Comparison of ENCODE assay signal across 8 cellular contexts in genomic region chr1:153626929-153627796, GRCh38. TPM values are rescaled to one million over a fixed set of nuclear protein-coding genes. Genes with fewer than 3 reads are reported as not detected.
DNase-seq lines count a peak whose midpoint lies in the region; FAIRE-seq and TF ChIP-seq lines count a peak whose summit lies in the region.

Gene S100A13, minus strand, starts transcription at chr1:153627505. Its CDS starts 1,033 bp downstream, at chr1:153626472.

- H3K9me2 ChIP-seq in GM23248 (ENCODE audit: insufficient read depth), result no peaks in the 10 kb centered on the region

- peaks cover 20% of the 10 kb centered on the region for H3F3A ChIP-seq in GM23248 (ENCODE audit: insufficient read depth)

- WGBS in GM23248 (ENCODE audit: low coverage in 1 of 2, low lambda C conversion rate in 2 of 2, missing lambda C conversion rate in 2 of 2), 2 experiments, result 0 to 2% methylated on average over 28 to 29 of the region's 29 CpGs

- intact Hi-C loops in A673 (cut with micrococcal nuclease; ENCODE audit: unreplicated experiment), result no loop called here
- intact Hi-C loops in ascending aorta (cut with DNase I), result loop anchor here (2.0 to 5.0 kb wide), 2 partner anchors 14 to 120 kb away; partner anchors contain the start of gene S100A16

- in situ Hi-C loops in GM23248 (cut with MboI), result no loop called here

- POLR2A ChIA-PET in A673 (lab: Charles Lee; ENCODE audit: low non-redundant PET), result interaction anchor here (0.6 kb wide), 1 partner anchor 188 kb away, joined by 10 read pairs; no protein-coding TSS in a partner anchor

- CTCF ChIA-PET in A673 (lab: Charles Lee), result interaction anchor here (0.9 kb wide), 1 partner anchor 94 kb away, joined by 3 read pairs; no protein-coding TSS in a partner anchor

- H3K9me3 ChIP-seq in A673 (ENCODE audit: low read depth, low read length, poor library complexity, severe bottlenecking) (no peaks in the 10 kb centered on the region), GM23248 (ENCODE audit: low read depth) (no peaks in the 10 kb centered on the region), ascending aorta (no peaks in the 10 kb centered on the region), right atrium auricular region (no peaks in the 10 kb centered on the region)

- H3K79me2 ChIP-seq in GM23248 (ENCODE audit: insufficient read depth), result peaks cover 46% of the 10 kb centered on the region

- H3K4me1 ChIP-seq in A673 (ENCODE audit: insufficient read depth, low read length, poor library complexity, severe bottlenecking), result peaks cover 23% of the 10 kb centered on the region
- H3K4me1 ChIP-seq in GM23248 (ENCODE audit: insufficient read depth), result peaks cover 27% of the 10 kb centered on the region
- H3K4me1 ChIP-seq in ascending aorta, result peaks cover 3 to 34% of the 10 kb centered on the region in 2 donors
- peaks cover 0 to 76% of the 10 kb centered on the region in 2 donors for H3K4me1 ChIP-seq in right atrium auricular region

- H4K20me1 ChIP-seq in GM23248 (ENCODE audit: insufficient read depth), result no peaks in the 10 kb centered on the region

- TF ChIP-seq CTCF in A673 (conservative IDR thresholded peaks at IDR 0.05; ENCODE audit: low read depth, low read length) (peak; percentile 72), ascending aorta (IDR thresholded peaks at IDR 0.05) (peak; percentile 50 to 72 (median 56)), right atrium auricular region (IDR thresholded peaks at IDR 0.05) (peak; percentile 56 to 67), D721Med (IDR thresholded peaks at IDR 0.05; ENCODE audit: insufficient read depth, missing control alignments) (no peak)

- H3K27ac ChIP-seq in A673 (ENCODE audit: low read depth, low read length, poor library complexity, severe bottlenecking) (peak within 1 kb of the TSS; percentile 69), GM23248 (peak within 1 kb of the TSS; percentile 95), ascending aorta (peak within 1 kb of the TSS; percentile 87 to 94), right atrium auricular region (peak within 1 kb of the TSS; percentile 96 to 97)

- DNase-seq in A673 (ENCODE audit: low spot score) (peak; percentile 81), GM23248 (peak; percentile 94), NCI-H345 treated with DMSO at 0.1 percent for 48 hours (lab: John Stamatoyannopoulos, UW; ENCODE audit: unreplicated experiment) (peak; percentile 85), ascending aorta (ENCODE audit: low spot score in 2 of 2) (peak in 1 of 2 donors; percentile 84), right atrium auricular region (ENCODE audit: low spot score) (peak; percentile 84), pons (ENCODE audit: low spot score) (peak; percentile 77), T-helper 9 cell (no peak), D721Med (ENCODE audit: insufficient read length, low spot score) (no peak)

- H2AFZ ChIP-seq in GM23248, result peak within 1 kb of the TSS; percentile 74

- no TSS peak for BruUV-seq in A673 (replicated peaks; lab: Mats Ljungman, UMichigan)

- H3K9ac ChIP-seq in GM23248, result peak within 1 kb of the TSS; percentile 95

- peak within 1 kb of the TSS; percentile 99 for H3K4me2 ChIP-seq in GM23248 (ENCODE audit: unreplicated experiment)

- H3K27me3 ChIP-seq in A673 (replicated peaks; ENCODE audit: insufficient read depth, low read depth, low read length, poor library complexity) (no peaks in the 10 kb centered on the region), GM23248 (replicated peaks; ENCODE audit: insufficient read depth) (no peaks in the 10 kb centered on the region), ascending aorta (no peaks in the 10 kb centered on the region), right atrium auricular region (no peaks in the 10 kb centered on the region)

- H3K36me3 ChIP-seq in A673 (ENCODE audit: insufficient read depth, low read length, poor library complexity, severe bottlenecking) (no peaks in the 10 kb centered on the region), GM23248 (ENCODE audit: low read depth) (peaks cover 21% of the 10 kb centered on the region; the same call in 1 of the 2 replicates), ascending aorta (peaks cover 0 to 4% of the 10 kb centered on the region in 2 donors), right atrium auricular region (peaks cover 15% of the 10 kb centered on the region)

- H3K4me3 ChIP-seq in A673 (ENCODE audit: low read depth, low read length, poor library complexity, severe bottlenecking) (peak within 1 kb of the TSS; percentile 38), GM23248 (peak within 1 kb of the TSS; percentile 85), ascending aorta (peak within 1 kb of the TSS; percentile 66 to 69), right atrium auricular region (peak within 1 kb of the TSS; percentile 50 to 66)

- FAIRE-seq in D721Med (lab: Jason Lieb, UNC), result no peak

RNA-seq across cellular contexts. Expression of gene S100A13, which starts in this region (rescaled TPM):
- 11.0 and 18.0 TPM in 2 replicates for total RNA-seq in A673 (2021)
- 127 and 159 TPM in 2 replicates for total RNA-seq in GM23248 (2014; rRNA removed; shearing (Covaris generic))
- polyA plus RNA-seq in GM23248 (2016; fragmentation: Nextera tagmentation; extraction: Ambion mirVana), result 540 and 552 TPM in 2 replicates
- total RNA-seq in ascending aorta, result 89.7 TPM
- total RNA-seq in right atrium auricular region, result 100 to 1,000 TPM; 114 to 314 TPM

Comparison
In these comparisons a context has a peak if more than half of its experiments do, and no peak if none do; other contexts are left out.
1. DNase-seq: peak in A673 (single experiment), GM23248 (single experiment), NCI-H345 treated with DMSO at 0.1 percent for 48 hours (single experiment), right atrium auricular region (single experiment) and pons (single experiment); none in T-helper 9 cell (single experiment) and D721Med (single experiment).
2. Peak in every context shown above with its lines, with median percentiles within 50 percentile points of each other: H3K27ac ChIP-seq and H3K4me3 ChIP-seq.